ENCODE assay signal across 1 cellular context in genomic region chr6:291697-292505, GRCh38.
TF ChIP-seq lines count a peak whose summit lies in the region.

Gene DUSP22, plus strand, starts transcription at chr6:292487. Its CDS starts 53 bp downstream, at chr6:292540.

TF ChIP-seq in HCT116, 20 proteins besides CTCF, POLR2A, EP300 and RAD21 (continued from another document):
- TF ChIP-seq, protein P1, sequence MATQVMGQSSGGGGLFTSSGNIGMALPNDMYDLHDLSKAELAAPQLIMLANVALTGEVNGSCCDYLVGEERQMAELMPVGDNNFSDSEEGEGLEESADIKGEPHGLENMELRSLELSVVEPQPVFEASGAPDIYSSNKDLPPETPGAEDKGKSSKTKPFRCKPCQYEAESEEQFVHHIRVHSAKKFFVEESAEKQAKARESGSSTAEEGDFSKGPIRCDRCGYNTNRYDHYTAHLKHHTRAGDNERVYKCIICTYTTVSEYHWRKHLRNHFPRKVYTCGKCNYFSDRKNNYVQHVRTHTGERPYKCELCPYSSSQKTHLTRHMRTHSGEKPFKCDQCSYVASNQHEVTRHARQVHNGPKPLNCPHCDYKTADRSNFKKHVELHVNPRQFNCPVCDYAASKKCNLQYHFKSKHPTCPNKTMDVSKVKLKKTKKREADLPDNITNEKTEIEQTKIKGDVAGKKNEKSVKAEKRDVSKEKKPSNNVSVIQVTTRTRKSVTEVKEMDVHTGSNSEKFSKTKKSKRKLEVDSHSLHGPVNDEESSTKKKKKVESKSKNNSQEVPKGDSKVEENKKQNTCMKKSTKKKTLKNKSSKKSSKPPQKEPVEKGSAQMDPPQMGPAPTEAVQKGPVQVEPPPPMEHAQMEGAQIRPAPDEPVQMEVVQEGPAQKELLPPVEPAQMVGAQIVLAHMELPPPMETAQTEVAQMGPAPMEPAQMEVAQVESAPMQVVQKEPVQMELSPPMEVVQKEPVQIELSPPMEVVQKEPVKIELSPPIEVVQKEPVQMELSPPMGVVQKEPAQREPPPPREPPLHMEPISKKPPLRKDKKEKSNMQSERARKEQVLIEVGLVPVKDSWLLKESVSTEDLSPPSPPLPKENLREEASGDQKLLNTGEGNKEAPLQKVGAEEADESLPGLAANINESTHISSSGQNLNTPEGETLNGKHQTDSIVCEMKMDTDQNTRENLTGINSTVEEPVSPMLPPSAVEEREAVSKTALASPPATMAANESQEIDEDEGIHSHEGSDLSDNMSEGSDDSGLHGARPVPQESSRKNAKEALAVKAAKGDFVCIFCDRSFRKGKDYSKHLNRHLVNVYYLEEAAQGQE (IDR thresholded peaks at IDR 0.05; ENCODE audit: low read depth), result no peak
- TF ChIP-seq ATF3 (IDR thresholded peaks at IDR 0.05), result no peak
- no peak for TF ChIP-seq CBX3 (IDR thresholded peaks at IDR 0.05; ENCODE audit: low read depth)
- no peak for TF ChIP-seq SP1 (IDR thresholded peaks at IDR 0.05; ENCODE audit: low read depth)
- no peak for TF ChIP-seq YY1 (IDR thresholded peaks at IDR 0.05; ENCODE audit: extremely low read depth, insufficient replicate concordance, low read depth, low read length)
- TF ChIP-seq ZNF274 (IDR thresholded peaks at IDR 0.05; ENCODE audit: low read depth, low read length), result no peak
- no peak for TF ChIP-seq EZH2 (IDR thresholded peaks at IDR 0.05)
